In the genomic region with DNA sequence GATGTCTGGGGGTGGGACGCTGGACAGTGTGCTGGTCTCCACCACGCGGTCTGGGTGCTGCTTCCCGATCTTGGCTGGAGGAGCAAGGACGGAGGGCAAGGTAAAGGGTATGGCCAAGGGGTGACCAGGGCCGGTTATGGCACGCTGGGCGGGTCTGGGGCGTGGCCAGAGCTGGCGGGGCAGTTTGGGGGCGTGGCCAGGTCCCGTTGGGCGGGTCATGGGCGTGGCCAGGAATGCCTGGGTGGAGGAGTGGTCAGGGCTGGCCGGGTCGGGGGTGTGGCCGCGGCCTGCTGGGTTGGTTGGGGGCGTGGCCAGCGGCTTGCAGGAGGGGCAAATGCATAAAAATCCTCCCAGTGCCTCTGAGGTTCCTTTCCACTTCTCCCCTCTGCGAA, we compare ENCODE assay signal across 9 cellular contexts. TPM values are rescaled to one million over a fixed set of nuclear protein-coding genes. Genes with fewer than 3 reads are reported as not detected.
DNase-seq lines count a peak whose midpoint lies in the region; ATAC-seq, FAIRE-seq and TF ChIP-seq lines count a peak whose summit lies in the region.
"Had no signal": no experiment of that assay in that cellular context is flagged by ENCODE, and none has a peak within 500 bp of the region (broad histone marks: within the 10 kb centered on the region; RNA-seq: fewer than 3 reads in every experiment).

No MANE protein-coding gene starts in this region.

- peaks cover 10% of the 10 kb centered on the region for H3K4me1 ChIP-seq in astrocyte (ENCODE audit: insufficient read depth, low read length)
- H3K4me1 ChIP-seq in HepG2 (ENCODE audit: insufficient read depth, low read length) = no peaks in the 10 kb centered on the region

- no peaks in the 10 kb centered on the region for H3K4me1 Mint-ChIP-seq in astrocyte (ENCODE audit: low read depth, unreplicated experiment)

- FAIRE-seq in astrocyte (lab: Jason Lieb, UNC) (no peak), HepG2 (lab: Jason Lieb, UNC) (no peak)
- FAIRE-seq: A204.1 had no signal

- H3K4me3 ChIP-seq in astrocyte (ENCODE audit: insufficient read depth, low read depth, low read length) (no peak overlapping the region), HepG2 (replicated peaks in 1 of 3; ENCODE audit: insufficient read depth in 1 of 3, low read depth in 2 of 3, low read length in 3 of 3) (no peak overlapping the region)

- H3K4me3 Mint-ChIP-seq in astrocyte (ENCODE audit: unreplicated experiment) = no peak overlapping the region

- H3K9me3 Mint-ChIP-seq in astrocyte (ENCODE audit: unreplicated experiment) = peaks cover 2% of the 10 kb centered on the region

- in situ Hi-C loops in HepG2 (cut with HindIII; ENCODE audit: extremely low pct_ligation_motif_present, low pct_unique_long_range_greater_than_20kb) = no loop called here

- CTCF ChIA-PET in HepG2 (lab: Yijun Ruan, JAX; ENCODE audit: low intra/inter-chr PET ratio, low total read pairs) = no interaction called here

- H4K20me1 ChIP-seq in astrocyte (ENCODE audit: insufficient read depth, low read length) (peaks cover 42% of the 10 kb centered on the region), HepG2 (ENCODE audit: insufficient read depth, low read length) (no peaks in the 10 kb centered on the region)

- no peak for TF ChIP-seq EP300 in HepG2 (IDR thresholded peaks at IDR 0.05; ENCODE audit: low read depth in 2 of 2, low read length in 2 of 2)
- no peak for TF ChIP-seq EP300 in HepG2 (CRISPR knock-in tag; IDR thresholded peaks at IDR 0.05; ENCODE audit: borderline replicate concordance)

- no TSS peak for BruUV-seq in HepG2 (replicated peaks; lab: Mats Ljungman, UMichigan)

- 72% methylated on average over 18 of the region's 21 CpGs for WGBS in HepG2 (ENCODE audit: low lambda C conversion rate)

- peak; percentile 55 for DNase-seq in DMS 273 (lab: John Stamatoyannopoulos, UW; ENCODE audit: unreplicated experiment)
- DNase-seq in DMS 273 treated with DMSO at 0.1 percent for 48 hours (lab: John Stamatoyannopoulos, UW) = no peak
- DNase-seq in MV-4-11 (lab: John Stamatoyannopoulos, UW) = peak; percentile 55
- DNase-seq in astrocyte (ENCODE audit: low read depth) = peak; percentile 44
- DNase-seq in HepG2 (ENCODE audit: low spot score) = peak; percentile 29

- no peak overlapping the region for H3K9ac ChIP-seq in astrocyte (ENCODE audit: low read length)
- H3K9ac ChIP-seq in HepG2 (ENCODE audit: insufficient read depth, low read depth, low read length) = no peak overlapping the region

- TF ChIP-seq CTCF in astrocyte (IDR thresholded peaks at IDR 0.05; ENCODE audit: insufficient read depth, low read depth, low read length) (no peak), HepG2 (CRISPR knock-in tag; IDR thresholded peaks at IDR 0.05) (no peak)

- H3K27ac ChIP-seq in astrocyte (ENCODE audit: low read depth, low read length) (no peak overlapping the region), HepG2 (ENCODE audit: extremely low read length, insufficient read depth, low read length) (no peak overlapping the region)

- H3K36me3 ChIP-seq in astrocyte (ENCODE audit: insufficient read depth, low read length) (peaks cover 9% of the 10 kb centered on the region), HepG2 (replicated peaks in 1 of 2; ENCODE audit: control insufficient read depth in 1 of 2, insufficient read depth in 2 of 2, low read length in 2 of 2) (peaks cover 22 to 47% of the 10 kb centered on the region in 2 experiments; a peak in 4 of 5 replicates)

- H3K79me2 ChIP-seq in astrocyte (ENCODE audit: insufficient read depth, low read length) = peaks cover 35% of the 10 kb centered on the region
- H3K79me2 ChIP-seq in HepG2 (ENCODE audit: insufficient read depth, low read length) = no peaks in the 10 kb centered on the region

- H3K27me3 Mint-ChIP-seq in astrocyte (ENCODE audit: low read depth, unreplicated experiment) = no peaks in the 10 kb centered on the region

- peaks cover 20% of the 10 kb centered on the region for H3K36me3 Mint-ChIP-seq in astrocyte (ENCODE audit: low read depth, unreplicated experiment)

- H3K9me3 ChIP-seq in astrocyte (ENCODE audit: insufficient read depth, low read depth, low read length) (no peaks in the 10 kb centered on the region), HepG2 (ENCODE audit: low read length) (no peaks in the 10 kb centered on the region)

- no peak overlapping the region for H2AFZ ChIP-seq in astrocyte (ENCODE audit: low read depth, low read length)
- no peak overlapping the region for H2AFZ ChIP-seq in HepG2 (ENCODE audit: low read length)

- no peak for TF ChIP-seq POLR2A in HepG2 (IDR thresholded peaks at IDR 0.05; ENCODE audit: insufficient read depth in 1 of 2, low read depth in 2 of 2, low read length in 2 of 2)

- ATAC-seq in HepG2 = peak; percentile 59
- no peak for ATAC-seq in HG03196 (IDR thresholded peaks at IDR 0.05; ENCODE audit: unreplicated experiment)
- ATAC-seq in HG03097 (IDR thresholded peaks at IDR 0.05; ENCODE audit: low FRiP score, unreplicated experiment) = no peak
- no peak for ATAC-seq in GM19023 (IDR thresholded peaks at IDR 0.05; ENCODE audit: unreplicated experiment)

- POLR2A ChIA-PET in HepG2 (lab: Yijun Ruan, JAX) = interaction anchor here (1.2 kb wide), 1 partner anchor 9 kb away, joined by 5 read pairs; no protein-coding TSS in a partner anchor

- TF ChIP-seq RAD21 in HepG2 (CRISPR knock-in tag; IDR thresholded peaks at IDR 0.05) = no peak

- no peaks in the 10 kb centered on the region for H3K27me3 ChIP-seq in astrocyte (ENCODE audit: insufficient read depth, low read length)
- H3K27me3 ChIP-seq in HepG2 (ENCODE audit: control insufficient read depth in 1 of 2, insufficient read depth in 2 of 2, low read length in 2 of 2) = no peaks in the 10 kb centered on the region

- no peak overlapping the region for H3K4me2 ChIP-seq in astrocyte (ENCODE audit: low read length)
- H3K4me2 ChIP-seq in HepG2 (ENCODE audit: low read depth, low read length) = no peak overlapping the region

- no peak overlapping the region for H3K27ac Mint-ChIP-seq in astrocyte (ENCODE audit: unreplicated experiment)

- intact Hi-C loops in HepG2 (cut with micrococcal nuclease; ENCODE audit: unreplicated experiment) = no loop called here

RNA-seq across cellular contexts. Expression of a gene that starts 19.2 kb away (rescaled TPM):
- total RNA-seq in astrocyte (294 and 325 TPM in 2 replicates), HepG2 (2016; rRNA removed; fragmentation: Illumina TruSeq; extraction: Trizol) (426 and 535 TPM in 2 replicates)
- total RNA-seq in HepG2 (2016; cell fraction: cytosol; rRNA removed; fragmentation: Illumina TruSeq; extraction: Trizol; ENCODE audit: low read depth) = 2,785 and 3,522 TPM in 2 replicates
- total RNA-seq in HepG2 (2016; cell fraction: insoluble cytoplasmic fraction; rRNA removed; fragmentation: Illumina TruSeq; extraction: Trizol) = 340 and 561 TPM in 2 replicates
- 1,902 and 2,313 TPM in 2 replicates for total RNA-seq in HepG2 (2016; cell fraction: membrane; rRNA removed; fragmentation: Illumina TruSeq; extraction: Trizol)
- total RNA-seq in HepG2 (2016; cell fraction: nucleus; rRNA removed; fragmentation: Illumina TruSeq; extraction: Trizol) = 168 and 177 TPM in 2 replicates
- 613 and 728 TPM in 2 replicates for polyA plus RNA-seq in HepG2 (2011; rRNA removed)
- 837 and 1,257 TPM in 2 replicates for polyA plus RNA-seq in HepG2 (2011; cell fraction: cytosol; rRNA removed)
- 557 and 562 TPM in 2 replicates for polyA plus RNA-seq in HepG2 (2011; cell fraction: nucleus; rRNA removed)
- polyA plus RNA-seq in HepG2 (2012) = 539 and 705 TPM in 2 replicates
- polyA plus RNA-seq in HepG2 (2016; cell fraction: cytosol; fragmentation: Illumina TruSeq; extraction: Trizol; ENCODE audit: low read depth) = 3,701 and 4,930 TPM in 2 replicates
- polyA plus RNA-seq in HepG2 (2016; cell fraction: insoluble cytoplasmic fraction; fragmentation: Illumina TruSeq; extraction: Trizol; ENCODE audit: low read depth) = 454 and 583 TPM in 2 replicates
- polyA plus RNA-seq in HepG2 (2016; cell fraction: membrane; fragmentation: Illumina TruSeq; extraction: Trizol; ENCODE audit: low read depth) = 2,313 and 2,706 TPM in 2 replicates
- polyA plus RNA-seq in HepG2 (2016; cell fraction: nucleus; fragmentation: Illumina TruSeq; extraction: Trizol; ENCODE audit: insufficient read depth, low read depth) = 387 and 420 TPM in 2 replicates
- 195 and 435 TPM in 2 replicates for polyA minus RNA-seq in HepG2 (2011; rRNA and poly(A)+ RNA removed; ENCODE audit: low replicate concordance)
- polyA minus RNA-seq in HepG2 (2011; cell fraction: cytosol; rRNA and poly(A)+ RNA removed) = 211 and 241 TPM in 2 replicates
- 51.6 and 73.4 TPM in 2 replicates for polyA minus RNA-seq in HepG2 (2011; cell fraction: nucleus; rRNA and poly(A)+ RNA removed)

RNA-seq across cellular contexts. Expression of a gene that starts 27.8 kb away (rescaled TPM):
- total RNA-seq in astrocyte = 180 and 207 TPM in 2 replicates
- total RNA-seq in HepG2 (2016; rRNA removed; fragmentation: Illumina TruSeq; extraction: Trizol) = 140 TPM in 2 replicates
- 43.4 and 44.8 TPM in 2 replicates for total RNA-seq in HepG2 (2016; cell fraction: cytosol; rRNA removed; fragmentation: Illumina TruSeq; extraction: Trizol; ENCODE audit: low read depth)
- total RNA-seq in HepG2 (2016; cell fraction: insoluble cytoplasmic fraction; rRNA removed; fragmentation: Illumina TruSeq; extraction: Trizol) = 135 and 141 TPM in 2 replicates
- total RNA-seq in HepG2 (2016; cell fraction: membrane; rRNA removed; fragmentation: Illumina TruSeq; extraction: Trizol) = 89.0 and 92.5 TPM in 2 replicates
- total RNA-seq in HepG2 (2016; cell fraction: nucleus; rRNA removed; fragmentation: Illumina TruSeq; extraction: Trizol) = 54.0 and 55.3 TPM in 2 replicates
- 272 and 305 TPM in 2 replicates for polyA plus RNA-seq in HepG2 (2011; rRNA removed)
- polyA plus RNA-seq in HepG2 (2011; cell fraction: cytosol; rRNA removed) = 222 and 337 TPM in 2 replicates
- polyA plus RNA-seq in HepG2 (2011; cell fraction: nucleus; rRNA removed) = 150 and 188 TPM in 2 replicates
- 201 and 222 TPM in 2 replicates for polyA plus RNA-seq in HepG2 (2012)
- polyA plus RNA-seq in HepG2 (2016; cell fraction: cytosol; fragmentation: Illumina TruSeq; extraction: Trizol; ENCODE audit: low read depth) = 94.9 and 102 TPM in 2 replicates
- 246 and 282 TPM in 2 replicates for polyA plus RNA-seq in HepG2 (2016; cell fraction: insoluble cytoplasmic fraction; fragmentation: Illumina TruSeq; extraction: Trizol; ENCODE audit: low read depth)
- 145 and 159 TPM in 2 replicates for polyA plus RNA-seq in HepG2 (2016; cell fraction: membrane; fragmentation: Illumina TruSeq; extraction: Trizol; ENCODE audit: low read depth)
- 179 TPM in 2 replicates for polyA plus RNA-seq in HepG2 (2016; cell fraction: nucleus; fragmentation: Illumina TruSeq; extraction: Trizol; ENCODE audit: insufficient read depth, low read depth)
- 343 and 389 TPM in 2 replicates for polyA minus RNA-seq in HepG2 (2011; rRNA and poly(A)+ RNA removed; ENCODE audit: low replicate concordance)
- 104 and 129 TPM in 2 replicates for polyA minus RNA-seq in HepG2 (2011; cell fraction: cytosol; rRNA and poly(A)+ RNA removed)
- polyA minus RNA-seq in HepG2 (2011; cell fraction: nucleus; rRNA and poly(A)+ RNA removed) = 39.5 and 42.0 TPM in 2 replicates

RNA-seq across cellular contexts. Expression of a gene that starts 51.1 kb away (rescaled TPM):
- 39.3 and 43.2 TPM in 2 replicates for total RNA-seq in astrocyte
- total RNA-seq in HepG2 (2016; rRNA removed; fragmentation: Illumina TruSeq; extraction: Trizol) = 5.8 and 10.4 TPM in 2 replicates
- 3.3 and 3.8 TPM in 2 replicates for total RNA-seq in HepG2 (2016; cell fraction: cytosol; rRNA removed; fragmentation: Illumina TruSeq; extraction: Trizol; ENCODE audit: low read depth)
- 6.5 and 12.4 TPM in 2 replicates for total RNA-seq in HepG2 (2016; cell fraction: insoluble cytoplasmic fraction; rRNA removed; fragmentation: Illumina TruSeq; extraction: Trizol)
- total RNA-seq in HepG2 (2016; cell fraction: membrane; rRNA removed; fragmentation: Illumina TruSeq; extraction: Trizol) = 7.7 and 8.1 TPM in 2 replicates
- 10.4 and 12.1 TPM in 2 replicates for total RNA-seq in HepG2 (2016; cell fraction: nucleus; rRNA removed; fragmentation: Illumina TruSeq; extraction: Trizol)
- polyA plus RNA-seq in HepG2 (2011; rRNA removed) = 8.6 and 10.8 TPM in 2 replicates
- 4.1 and 8.0 TPM in 2 replicates for polyA plus RNA-seq in HepG2 (2011; cell fraction: cytosol; rRNA removed)
- 53.6 and 82.3 TPM in 2 replicates for polyA plus RNA-seq in HepG2 (2011; cell fraction: nucleus; rRNA removed)
- polyA plus RNA-seq in HepG2 (2012) = 10.8 and 11.3 TPM in 2 replicates
- polyA plus RNA-seq in HepG2 (2016; cell fraction: cytosol; fragmentation: Illumina TruSeq; extraction: Trizol; ENCODE audit: low read depth) = 1.0 and 1.1 TPM in 2 replicates
- 6.7 and 7.7 TPM in 2 replicates for polyA plus RNA-seq in HepG2 (2016; cell fraction: insoluble cytoplasmic fraction; fragmentation: Illumina TruSeq; extraction: Trizol; ENCODE audit: low read depth)
- polyA plus RNA-seq in HepG2 (2016; cell fraction: membrane; fragmentation: Illumina TruSeq; extraction: Trizol; ENCODE audit: low read depth) = 2.8 and 3.4 TPM in 2 replicates
- 33.1 and 36.3 TPM in 2 replicates for polyA plus RNA-seq in HepG2 (2016; cell fraction: nucleus; fragmentation: Illumina TruSeq; extraction: Trizol; ENCODE audit: insufficient read depth, low read depth)
- polyA minus RNA-seq in HepG2 (2011; rRNA and poly(A)+ RNA removed; ENCODE audit: low replicate concordance) = 21.5 and 30.2 TPM in 2 replicates
- polyA minus RNA-seq in HepG2 (2011; cell fraction: cytosol; rRNA and poly(A)+ RNA removed) = 9.8 and 12.0 TPM in 2 replicates
- polyA minus RNA-seq in HepG2 (2011; cell fraction: nucleus; rRNA and poly(A)+ RNA removed) = 13.0 and 13.4 TPM in 2 replicates

RNA-seq across cellular contexts. Expression of a gene that starts 56.0 kb away (rescaled TPM):
- total RNA-seq in astrocyte = 2.7 and 3.0 TPM in 2 replicates
- total RNA-seq in HepG2 (2016; rRNA removed; fragmentation: Illumina TruSeq; extraction: Trizol) = 0.48 and 0.84 TPM in 2 replicates
- 0.35 and 0.51 TPM in 2 replicates for total RNA-seq in HepG2 (2016; cell fraction: cytosol; rRNA removed; fragmentation: Illumina TruSeq; extraction: Trizol; ENCODE audit: low read depth)
- total RNA-seq in HepG2 (2016; cell fraction: insoluble cytoplasmic fraction; rRNA removed; fragmentation: Illumina TruSeq; extraction: Trizol) = 0.16 and 0.50 TPM in 2 replicates
- total RNA-seq in HepG2 (2016; cell fraction: membrane; rRNA removed; fragmentation: Illumina TruSeq; extraction: Trizol) = 0.38 and 0.40 TPM in 2 replicates
- 0.28 and 0.63 TPM in 2 replicates for total RNA-seq in HepG2 (2016; cell fraction: nucleus; rRNA removed; fragmentation: Illumina TruSeq; extraction: Trizol)
- 32.0 and 40.3 TPM in 2 replicates for polyA plus RNA-seq in HepG2 (2011; rRNA removed)
- polyA plus RNA-seq in HepG2 (2011; cell fraction: cytosol; rRNA removed) = 17.7 and 31.9 TPM in 2 replicates
- polyA plus RNA-seq in HepG2 (2011; cell fraction: nucleus; rRNA removed) = 222 and 325 TPM in 2 replicates
- polyA plus RNA-seq in HepG2 (2012) = 21.8 and 23.4 TPM in 2 replicates
- polyA plus RNA-seq in HepG2 (2016; cell fraction: cytosol; fragmentation: Illumina TruSeq; extraction: Trizol; ENCODE audit: low read depth) = not detected in 2 replicates
- 0.41 and 0.69 TPM in 2 replicates for polyA plus RNA-seq in HepG2 (2016; cell fraction: insoluble cytoplasmic fraction; fragmentation: Illumina TruSeq; extraction: Trizol; ENCODE audit: low read depth)
- not detected in 2 replicates for polyA plus RNA-seq in HepG2 (2016; cell fraction: membrane; fragmentation: Illumina TruSeq; extraction: Trizol; ENCODE audit: low read depth)
- 1.5 TPM in 2 replicates for polyA plus RNA-seq in HepG2 (2016; cell fraction: nucleus; fragmentation: Illumina TruSeq; extraction: Trizol; ENCODE audit: insufficient read depth, low read depth)
- polyA minus RNA-seq in HepG2 (2011; rRNA and poly(A)+ RNA removed; ENCODE audit: low replicate concordance) = 18.3 and 37.9 TPM in 2 replicates
- 19.3 and 20.1 TPM in 2 replicates for polyA minus RNA-seq in HepG2 (2011; cell fraction: cytosol; rRNA and poly(A)+ RNA removed)
- 25.0 and 29.0 TPM in 2 replicates for polyA minus RNA-seq in HepG2 (2011; cell fraction: nucleus; rRNA and poly(A)+ RNA removed)
